Comparison of ENCODE assay signal across 8 cellular contexts in the genomic region with DNA sequence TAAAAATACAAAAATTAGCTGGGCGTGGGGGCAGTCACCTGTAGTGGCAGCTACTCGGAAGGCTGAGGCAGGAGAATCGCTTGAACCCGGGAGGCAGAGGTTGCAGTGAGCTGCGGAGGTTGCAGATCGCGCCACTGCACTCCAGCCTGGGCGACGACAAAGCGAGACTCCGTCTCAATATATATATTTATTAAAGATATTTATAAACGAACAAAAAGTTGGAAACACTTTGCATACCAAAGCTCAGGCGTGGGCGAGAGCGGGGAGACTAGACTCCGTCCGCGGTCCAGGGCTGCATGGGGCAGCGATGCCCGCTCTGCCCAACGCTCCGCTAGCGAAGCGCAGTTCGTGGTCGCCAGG. TPM values are rescaled to one million over a fixed set of nuclear protein-coding genes. Genes with fewer than 3 reads are reported as not detected.
DNase-seq lines count a peak whose midpoint lies in the region; ATAC-seq and TF ChIP-seq lines count a peak whose summit lies in the region.

No MANE protein-coding gene starts in this region.

- H3K9me3 Mint-ChIP-seq in endodermal cell = no peaks in the 10 kb centered on the region
- H3K9me3 Mint-ChIP-seq in nephron progenitor cell = peaks cover 4% of the 10 kb centered on the region

- H3K4me1 Mint-ChIP-seq in endodermal cell (no peaks in the 10 kb centered on the region), nephron progenitor cell (peaks cover 58% of the 10 kb centered on the region)

- ATAC-seq in HG02610 (IDR thresholded peaks at IDR 0.05; ENCODE audit: unreplicated experiment) (no peak), HG02588 (IDR thresholded peaks at IDR 0.05; ENCODE audit: unreplicated experiment) (no peak)

- CTCF ChIA-PET in AG04450 (lab: Charles Lee) = interaction anchor here (0.6 to 4.1 kb wide), 24 partner anchors 9 to 310 kb away, joined by 3 to 109 read pairs (median 6); partner anchors contain the start of gene CRYGN

- H3K9me3 ChIP-seq in AG04450 (ENCODE audit: control insufficient read depth, insufficient read depth, low read length) (no peaks in the 10 kb centered on the region; the same call in 1 of the 2 replicates), HUES6 (ENCODE audit: control insufficient read depth, insufficient read depth, low read depth, low read length) (no peaks in the 10 kb centered on the region), endodermal cell (ENCODE audit: control insufficient read depth, low read length) (no peaks in the 10 kb centered on the region)

- POLR2A ChIA-PET in AG04450 (lab: Yijun Ruan, JAX) = interaction anchor here (0.6 to 2.1 kb wide), 5 partner anchors 12 to 327 kb away, joined by 3 to 17 read pairs (median 3); no protein-coding TSS in a partner anchor

- H3K27ac ChIP-seq in AG04450 (ENCODE audit: low read depth, low read length) = no peak overlapping the region
- H3K27ac ChIP-seq in HUES6 (ENCODE audit: low read depth, low read length) = no peak overlapping the region
- no peak overlapping the region for H3K27ac ChIP-seq in endodermal cell (ENCODE audit: low read depth, low read length)
- no peak overlapping the region for H3K27ac ChIP-seq in substantia nigra (ENCODE audit: low read depth, low read length, poor library complexity, severe bottlenecking)

- H3K36me3 Mint-ChIP-seq in endodermal cell (ENCODE audit: low read depth) (no peaks in the 10 kb centered on the region), nephron progenitor cell (ENCODE audit: low read depth) (no peaks in the 10 kb centered on the region)

- H3K27me3 ChIP-seq in AG04450 (ENCODE audit: control insufficient read depth, insufficient read depth, low read length) (peaks cover 4% of the 10 kb centered on the region), HUES6 (ENCODE audit: control insufficient read depth, insufficient read depth, low read length) (peaks cover 7% of the 10 kb centered on the region; the same call in 1 of the 2 replicates), endodermal cell (ENCODE audit: control insufficient read depth, insufficient read depth, low read length, poor library complexity, severe bottlenecking) (no peaks in the 10 kb centered on the region)

- H3K4me3 Mint-ChIP-seq in endodermal cell (peak overlapping the region; percentile 40), nephron progenitor cell (peak overlapping the region; percentile 66)

- WGBS in endodermal cell (ENCODE audit: insufficient coverage in 1 of 2, insufficient read length in 1 of 2), 2 experiments = 83 to 84% methylated on average over 8 to 22 of the region's 26 CpGs

- H3K36me3 ChIP-seq in HUES6 (ENCODE audit: control insufficient read depth, insufficient read depth, low read length) (no peaks in the 10 kb centered on the region), endodermal cell (ENCODE audit: control insufficient read depth, insufficient read depth, low read length) (no peaks in the 10 kb centered on the region)

- H3K9ac ChIP-seq in HUES6 (ENCODE audit: low read length) (no peak overlapping the region), endodermal cell (ENCODE audit: extremely low read depth, low read length, poor library complexity, severe bottlenecking) (no peak overlapping the region)

- DNase-seq in AG04450 (ENCODE audit: low read depth, low spot score) (no peak), endodermal cell (no peak), nephron progenitor cell (no peak), substantia nigra (lab: John Stamatoyannopoulos, UW) (no peak), NCI-H187 (lab: John Stamatoyannopoulos, UW) (no peak)

- H3K4me1 ChIP-seq in HUES6 (ENCODE audit: control insufficient read depth, insufficient read depth, low read length) (peaks cover under 1% of the 10 kb centered on the region; the same call in 1 of the 2 replicates), endodermal cell (ENCODE audit: control insufficient read depth, insufficient read depth, low read length) (no peaks in the 10 kb centered on the region)

- H3K4me3 ChIP-seq in AG04450 (ENCODE audit: low read depth, low read length) (peak overlapping the region; percentile 51), HUES6 (ENCODE audit: low read depth, low read length) (peak overlapping the region; percentile 66), endodermal cell (ENCODE audit: low read length) (no peak overlapping the region)

- H3K27me3 Mint-ChIP-seq in endodermal cell (ENCODE audit: insufficient read depth) (peaks cover 12% of the 10 kb centered on the region), nephron progenitor cell (ENCODE audit: low read depth, poor library complexity) (peaks cover 29% of the 10 kb centered on the region)

- TF ChIP-seq CTCF in AG04450 (IDR thresholded peaks at IDR 0.05; ENCODE audit: low read depth, low read length) (no peak), endodermal cell (conservative IDR thresholded peaks at IDR 0.05) (no peak), nephron progenitor cell (IDR thresholded peaks at IDR 0.05) (no peak)

- no peak overlapping the region for H3K27ac Mint-ChIP-seq in endodermal cell
- no peak overlapping the region for H3K27ac Mint-ChIP-seq in nephron progenitor cell

RNA-seq across cellular contexts. Expression of gene CRYGN, which starts 7.9 kb away (rescaled TPM):
- not detected in 2 replicates for polyA plus RNA-seq in AG04450 (2011; rRNA removed)
- not detected in 2 replicates for polyA minus RNA-seq in AG04450 (2011; rRNA and poly(A)+ RNA removed)
- 1 to 10 TPM; 2.3 to 4.4 TPM for total RNA-seq in endodermal cell
- 0.61 TPM for polyA plus RNA-seq in endodermal cell (2013, experiment 1 of 2)
- not detected for polyA plus RNA-seq in endodermal cell (2013, experiment 2 of 2)

RNA-seq across cellular contexts. Expression of gene WDR86, which starts 38.0 kb away (rescaled TPM):
- 0.15 and 0.17 TPM in 2 replicates for polyA plus RNA-seq in AG04450 (2011; rRNA removed)
- polyA minus RNA-seq in AG04450 (2011; rRNA and poly(A)+ RNA removed) = 0.65 and 0.83 TPM in 2 replicates
- 10 to 100 TPM; 83.3 to 94.2 TPM for total RNA-seq in endodermal cell
- 19.3 TPM for polyA plus RNA-seq in endodermal cell (2013, experiment 1 of 2)
- polyA plus RNA-seq in endodermal cell (2013, experiment 2 of 2) = 21.2 TPM
